17 cellular contexts compared by ENCODE assay signal in genomic region chr6:56904068-56904467, GRCh38. TPM values are rescaled to one million over a fixed set of nuclear protein-coding genes. Genes with fewer than 3 reads are reported as not detected.
DNase-seq lines count a peak whose midpoint lies in the region; ATAC-seq, FAIRE-seq and TF ChIP-seq lines count a peak whose summit lies in the region.
"Had no signal": no experiment of that assay in that cellular context is flagged by ENCODE, and none has a peak within 500 bp of the region (broad histone marks: within the 10 kb centered on the region; RNA-seq: fewer than 3 reads in every experiment).

No MANE protein-coding gene starts in this region.

- no peaks in the 10 kb centered on the region for H3K9me3 ChIP-seq in RWPE2 (ENCODE audit: severe bottlenecking)

- no peak for FAIRE-seq in urothelium cell line (lab: Jason Lieb, UNC)
- FAIRE-seq: GM12892, H54, HTR-8/SVneo had no signal

- no peaks in the 10 kb centered on the region for H3K27me3 ChIP-seq in RWPE2 (ENCODE audit: insufficient read depth, poor library complexity, severe bottlenecking)

- TF ChIP-seq CTCF in RWPE2 (IDR thresholded peaks at IDR 0.05; ENCODE audit: poor library complexity, severe bottlenecking) = no peak

- H3K4me3 ChIP-seq in RWPE2 (ENCODE audit: severe bottlenecking) = no peak overlapping the region

- peak; percentile 26 for DNase-seq in HT1080 (ENCODE audit: low read depth)
- no peak for DNase-seq in RWPE2 (ENCODE audit: low spot score)
- no peak for DNase-seq in NCI-H2227 (lab: John Stamatoyannopoulos, UW; ENCODE audit: unreplicated experiment)
- no peak for DNase-seq in T-helper 2 cell
- DNase-seq in urothelium cell line (ENCODE audit: low spot score) = no peak
- DNase-seq: 8988T; NCI-H2081 treated with DMSO at 0.1 percent for 48 hours; NK-92 treated with Interleukin-12 subunit alpha and Interleukin-12 subunit beta, amount 100 ng/mL, for 24 hours had no signal

- peaks cover 17% of the 10 kb centered on the region for H3K4me1 ChIP-seq in RWPE2 (ENCODE audit: insufficient read depth, poor library complexity, severe bottlenecking)

- ATAC-seq in GM18868 (IDR thresholded peaks at IDR 0.05; ENCODE audit: unreplicated experiment) (peak; percentile 8), RWPE2 (ENCODE audit: low read depth) (peak; percentile 55; the same call in 2 of the 3 replicates), esophagus mucosa (peak; percentile 30), GM18861 (IDR thresholded peaks at IDR 0.05; ENCODE audit: unreplicated experiment) (no peak)

- H3K27ac ChIP-seq in RWPE2 (ENCODE audit: poor library complexity, severe bottlenecking) = no peak overlapping the region
- H3K27ac ChIP-seq: C4-2B, HL-60 had no signal

- H3K36me3 ChIP-seq in RWPE2 (ENCODE audit: low read depth) = no peaks in the 10 kb centered on the region

RNA-seq across cellular contexts. Expression of gene BEND6, which starts 50.8 kb away (rescaled TPM):
- 2.2 and 7.7 TPM in 2 replicates for total RNA-seq in HT1080 (2014; rRNA removed; shearing (Covaris generic))
- 1.1 and 1.2 TPM in 2 replicates for polyA plus RNA-seq in HT1080 (2015; cell fraction: cytosol; rRNA removed)
- 0.50 and 0.60 TPM in 2 replicates for polyA plus RNA-seq in HT1080 (2015; cell fraction: nucleus; rRNA removed)
- 0.16 TPM for total RNA-seq in esophagus mucosa
- total RNA-seq: CD8-positive, alpha-beta memory T cell had no signal
